8 cellular contexts compared by ENCODE assay signal in genomic region chr9:114894801-114895433, GRCh38. TPM values are rescaled to one million over a fixed set of nuclear protein-coding genes. Genes with fewer than 3 reads are reported as not detected.
A peak's percentile ranks its signal among the peaks of the same experiment; 100 is the strongest.
DNase-seq lines count a peak whose midpoint lies in the region; ATAC-seq and TF ChIP-seq lines count a peak whose summit lies in the region.

No MANE protein-coding gene starts in this region.

- peak overlapping the region; percentile 14 for H3K4me3 Mint-ChIP-seq in activated CD4-positive, alpha-beta T cell treated with anti-CD3 and anti-CD28 coated beads for 36 hours

- TF ChIP-seq CTCF in lower lobe of right lung (IDR thresholded peaks at IDR 0.05) (no peak), dorsolateral prefrontal cortex (IDR thresholded peaks at IDR 0.05 in 54 of 56, conservative IDR thresholded peaks at IDR 0.05 in 2 of 56; ENCODE audit: low read depth in 1 of 56, partially characterized antibody in 56 of 56) (no peak)

- H3K36me3 ChIP-seq in lower lobe of right lung: no peaks in the 10 kb centered on the region

- DNase-seq in activated CD4-positive, alpha-beta T cell treated with anti-CD3 and anti-CD28 coated beads for 36 hours: peak; percentile 77
- DNase-seq in activated CD4-positive, alpha-beta T cell treated with anti-CD3 and anti-CD28 coated beads, Interleukin-2, amount 50 U/mL, for 1 hour: no peak
- DNase-seq in NCI-H69 (lab: John Stamatoyannopoulos, UW) (peak; percentile 99), astrocyte of the hippocampus (ENCODE audit: low read depth, low spot score) (peak; percentile 89), lower lobe of right lung (no peak), NCI-H2171 (lab: John Stamatoyannopoulos, UW) (no peak), dorsolateral prefrontal cortex (no peak)

- CTCF ChIA-PET in activated CD4-positive, alpha-beta T cell treated with anti-CD3 and anti-CD28 coated beads for 36 hours (lab: Charles Lee): interaction anchor here (0.6 to 2.1 kb wide), 8 partner anchors 15 to 241 kb away, joined by 3 to 8 read pairs (median 3); no protein-coding TSS in a partner anchor

- H3K36me3 Mint-ChIP-seq in activated CD4-positive, alpha-beta T cell treated with anti-CD3 and anti-CD28 coated beads for 36 hours (ENCODE audit: low read depth): peaks cover 21% of the 10 kb centered on the region

- no peaks in the 10 kb centered on the region for H3K9me3 ChIP-seq in lower lobe of right lung

- peaks cover 35% of the 10 kb centered on the region for H3K4me1 ChIP-seq in lower lobe of right lung

- peak; percentile 76 for ATAC-seq in activated CD4-positive, alpha-beta T cell treated with anti-CD3 and anti-CD28 coated beads for 36 hours
- ATAC-seq in lower lobe of right lung (peak; percentile 71 to 76), GM19452 (IDR thresholded peaks at IDR 0.05; ENCODE audit: unreplicated experiment) (no peak)

- H3K27ac ChIP-seq in lower lobe of right lung: peak overlapping the region; percentile 5
- no peak overlapping the region for H3K27ac ChIP-seq in dorsolateral prefrontal cortex

- H3K4me3 ChIP-seq in lower lobe of right lung: no peak overlapping the region
- H3K4me3 ChIP-seq in dorsolateral prefrontal cortex: no peak overlapping the region

- H3K4me1 Mint-ChIP-seq in activated CD4-positive, alpha-beta T cell treated with anti-CD3 and anti-CD28 coated beads for 36 hours: peaks cover 21% of the 10 kb centered on the region

- intact Hi-C loops in activated CD4-positive, alpha-beta T cell treated with anti-CD3 and anti-CD28 coated beads for 36 hours (cut with DNase I, micrococcal nuclease): loop anchor here (1.0 to 10.0 kb wide), 13 partner anchors 34 to 510 kb away; partner anchors contain the start of genes AKNA (in 1 of the 2), TNFSF15 (in 1 of the 2) and TNFSF8 (in 1 of the 2)
- intact Hi-C loops in lower lobe of right lung (cut with DNase I) (no loop called here), dorsolateral prefrontal cortex (cut with DNase I) (no loop called here)

- H3K27ac Mint-ChIP-seq in activated CD4-positive, alpha-beta T cell treated with anti-CD3 and anti-CD28 coated beads for 36 hours: peak overlapping the region; percentile 90

- POLR2A ChIA-PET in activated CD4-positive, alpha-beta T cell treated with anti-CD3 and anti-CD28 coated beads for 36 hours (lab: Charles Lee): interaction anchor here (0.8 to 2.0 kb wide), 6 partner anchors 14 to 209 kb away, joined by 3 to 15 read pairs (median 4); no protein-coding TSS in a partner anchor

- no peaks in the 10 kb centered on the region for H3K27me3 ChIP-seq in lower lobe of right lung (ENCODE audit: low read depth)
- H3K27me3 ChIP-seq in dorsolateral prefrontal cortex: peaks cover 0 to 9% (median 0%) of the 10 kb centered on the region in 45 donors

- peaks cover 14% of the 10 kb centered on the region for H3K9me3 Mint-ChIP-seq in activated CD4-positive, alpha-beta T cell treated with anti-CD3 and anti-CD28 coated beads for 36 hours (ENCODE audit: low read depth)

- H3K27me3 Mint-ChIP-seq in activated CD4-positive, alpha-beta T cell treated with anti-CD3 and anti-CD28 coated beads for 36 hours: no peaks in the 10 kb centered on the region

RNA-seq across cellular contexts. Expression of gene TNFSF8, which starts 35.5 kb away (rescaled TPM):
- 10 to 100 TPM; 42.3 to 48.2 TPM for total RNA-seq in activated CD4-positive, alpha-beta T cell treated with anti-CD3 and anti-CD28 coated beads for 36 hours
- 3.5 TPM for total RNA-seq in lower lobe of right lung
- 1 to 10 TPM in 15 of 120 experiments, under 1 TPM in 79, not detected in 26; 0.20 to 3.1 (median 0.57) TPM for total RNA-seq in dorsolateral prefrontal cortex

Comparison
In these comparisons a context has a peak if more than half of its experiments do, and no peak if none do; other contexts are left out.
1. DNase-seq: peak in activated CD4-positive, alpha-beta T cell treated with anti-CD3 and anti-CD28 coated beads for 36 hours (single experiment), NCI-H69 (single experiment) and astrocyte of the hippocampus (single experiment); none in activated CD4-positive, alpha-beta T cell treated with anti-CD3 and anti-CD28 coated beads, Interleukin-2, amount 50 U/mL, for 1 hour (single experiment), lower lobe of right lung (single experiment), NCI-H2171 (single experiment) and dorsolateral prefrontal cortex (0 of 10).
2. intact Hi-C loops: an anchor here in activated CD4-positive, alpha-beta T cell treated with anti-CD3 and anti-CD28 coated beads for 36 hours (1.0 to 10.0 kb wide); none called in lower lobe of right lung and dorsolateral prefrontal cortex.